ENCODE assay signal across 20 cellular contexts in the genomic region with DNA sequence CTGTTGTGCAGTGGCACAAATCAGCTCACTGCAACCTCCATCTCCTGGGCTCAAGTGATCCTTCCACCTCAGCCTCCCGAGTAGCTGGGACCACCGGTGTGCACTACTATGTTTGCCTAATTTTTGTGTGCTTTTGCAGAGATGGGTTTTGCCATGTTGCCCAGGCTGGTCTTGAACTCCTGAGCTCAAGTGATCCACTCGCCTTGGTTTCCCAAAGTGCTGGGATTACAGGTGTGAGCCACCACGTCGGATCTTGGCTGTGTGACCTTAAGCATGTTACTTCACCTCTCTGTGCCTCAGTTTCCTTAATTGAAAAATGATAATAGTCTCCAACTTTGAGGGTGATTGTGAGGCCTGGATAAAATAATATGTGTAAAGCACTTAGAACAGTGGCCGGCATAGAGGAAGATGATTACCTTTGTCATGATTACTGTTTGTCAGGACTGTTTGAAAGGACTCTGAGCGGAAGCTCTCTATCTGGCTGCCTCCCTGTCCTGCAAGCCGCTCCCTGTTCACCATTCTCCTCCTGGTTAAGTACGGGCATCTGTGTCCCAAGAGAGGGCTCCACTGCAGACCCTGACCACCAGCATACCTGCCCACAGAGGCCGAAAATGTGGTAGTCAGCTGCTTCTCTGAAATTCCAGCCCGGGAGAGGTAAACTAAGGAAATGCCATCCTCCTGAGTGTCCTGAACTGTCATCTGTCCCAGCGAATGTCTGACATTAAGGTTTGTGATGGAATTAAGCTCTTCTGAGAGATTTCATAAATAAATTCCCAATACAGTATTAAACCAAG.
DNase-seq lines count a peak whose midpoint lies in the region; ATAC-seq, FAIRE-seq and TF ChIP-seq lines count a peak whose summit lies in the region.
"Had no signal": no experiment of that assay in that cellular context is flagged by ENCODE, and none has a peak within 500 bp of the region (broad histone marks: within the 10 kb centered on the region; RNA-seq: fewer than 3 reads in every experiment).

No MANE protein-coding gene starts in this region.

- H3K9ac ChIP-seq in keratinocyte (ENCODE audit: control insufficient read depth, extremely low read depth, insufficient read depth, low read length), result peak overlapping the region; percentile 26

- H3K4me2 ChIP-seq in keratinocyte (ENCODE audit: control insufficient read depth, extremely low read depth, insufficient read depth, low read depth, low read length), result no peak overlapping the region

- no peak for FAIRE-seq in keratinocyte (lab: Jason Lieb, UNC)
- FAIRE-seq: A204.1, frontal cortex had no signal

- no TSS peak for BruUV-seq in MCF 10A (replicated peaks; lab: Mats Ljungman, UMichigan)

- no peaks in the 10 kb centered on the region for H3K9me3 Mint-ChIP-seq in MCF 10A (ENCODE audit: unreplicated experiment)
- no peaks in the 10 kb centered on the region for H3K9me3 Mint-ChIP-seq in activated T-helper 2 cell treated with anti-CD3 and anti-CD28 coated beads, Interferon-gamma antibody, Interleukin-2, Interleukin-4, amounts not matched to agents 10 μg/mL and 5 μg/mL and 100 μg/mL, durations not matched to agents 14 hours and 24 hours and 36 hours

- H3K9me1 ChIP-seq in keratinocyte (ENCODE audit: control insufficient read depth, extremely low read depth, insufficient read depth, low read length), result no peaks in the 10 kb centered on the region

- peaks cover 11% of the 10 kb centered on the region for H3K36me3 Mint-ChIP-seq in MCF 10A (ENCODE audit: insufficient read depth, unreplicated experiment)
- H3K36me3 Mint-ChIP-seq in activated T-helper 2 cell treated with anti-CD3 and anti-CD28 coated beads, Interferon-gamma antibody, Interleukin-2, Interleukin-4, amounts not matched to agents 10 μg/mL and 5 μg/mL and 100 μg/mL, durations not matched to agents 14 hours and 24 hours and 36 hours (ENCODE audit: low read depth), result peaks cover 64% of the 10 kb centered on the region

- H3K79me2 ChIP-seq in keratinocyte (ENCODE audit: control insufficient read depth, insufficient read depth, low read length), result peaks cover 70% of the 10 kb centered on the region

- CTCF ChIA-PET in MCF 10A (lab: Yijun Ruan, JAX), result interaction anchor here (1.1 to 1.5 kb wide), 2 partner anchors 52 to 101 kb away, joined by 3 to 4 read pairs; no protein-coding TSS in a partner anchor

- TF ChIP-seq POLR2A in breast epithelium (IDR thresholded peaks at IDR 0.05), result no peak

- no peak for DNase-seq in MCF 10A (ENCODE audit: unreplicated experiment)
- DNase-seq in breast epithelium (ENCODE audit: low spot score in 2 of 2), result no peak
- no peak for DNase-seq in activated T-helper 2 cell treated with anti-CD3 and anti-CD28 coated beads, Interferon-gamma antibody, Interleukin-2, Interleukin-4, amounts not matched to agents 10 μg/mL and 5 μg/mL and 100 μg/mL, durations not matched to agents 14 hours and 24 hours and 36 hours (ENCODE audit: low spot score)
- no peak for DNase-seq in keratinocyte (ENCODE audit: low read depth, low spot score)
- no peak for DNase-seq in thoracic aorta (ENCODE audit: low spot score)
- DNase-seq in GM13977 (ENCODE audit: low spot score), result no peak
- DNase-seq: activated CD4-positive, alpha-beta T cell treated with anti-CD3 and anti-CD28 coated beads for 48 hours; activated CD8-positive, alpha-beta memory T cell treated with anti-CD3 and anti-CD28 coated beads, Interleukin-2, amount 50 U/mL, for 4 hours; activated gamma-delta T cell; amygdala; DMS53; NCI-H1436; NCI-H2171; ovary had no signal

- peaks cover 41% of the 10 kb centered on the region for H3K4me1 Mint-ChIP-seq in MCF 10A (ENCODE audit: insufficient read depth, unreplicated experiment)
- H3K4me1 Mint-ChIP-seq in activated T-helper 2 cell treated with anti-CD3 and anti-CD28 coated beads, Interferon-gamma antibody, Interleukin-2, Interleukin-4, amounts not matched to agents 10 μg/mL and 5 μg/mL and 100 μg/mL, durations not matched to agents 14 hours and 24 hours and 36 hours (ENCODE audit: low read depth), result peaks cover 68% of the 10 kb centered on the region

- no peak for TF ChIP-seq CTCF in MCF 10A (IDR thresholded peaks at IDR 0.05; ENCODE audit: unreplicated experiment)
- TF ChIP-seq CTCF in breast epithelium (IDR thresholded peaks at IDR 0.05), result no peak
- no peak for TF ChIP-seq CTCF in keratinocyte (optimal IDR thresholded peaks at IDR 0.05 in 1 of 3, IDR thresholded peaks at IDR 0.05 in 1 of 3, conservative IDR thresholded peaks at IDR 0.05 in 1 of 3; ENCODE audit: extremely low read depth in 1 of 3, insufficient read depth in 2 of 3, low read length in 3 of 3)
- TF ChIP-seq CTCF in thoracic aorta (IDR thresholded peaks at IDR 0.05), result no peak
- no peak for TF ChIP-seq CTCF in GM13977 (IDR thresholded peaks at IDR 0.05; ENCODE audit: extremely low read depth, insufficient read depth, missing control alignments)

- no peaks in the 10 kb centered on the region for H3K27me3 Mint-ChIP-seq in MCF 10A (ENCODE audit: insufficient read depth, unreplicated experiment)
- no peaks in the 10 kb centered on the region for H3K27me3 Mint-ChIP-seq in activated T-helper 2 cell treated with anti-CD3 and anti-CD28 coated beads, Interferon-gamma antibody, Interleukin-2, Interleukin-4, amounts not matched to agents 10 μg/mL and 5 μg/mL and 100 μg/mL, durations not matched to agents 14 hours and 24 hours and 36 hours (ENCODE audit: low read depth)

- H3K36me3 ChIP-seq in breast epithelium, result no peaks in the 10 kb centered on the region
- peaks cover 12 to 42% of the 10 kb centered on the region in 2 experiments for H3K36me3 ChIP-seq in keratinocyte (ENCODE audit: control insufficient read depth in 2 of 2, extremely low read depth in 1 of 2, insufficient read depth in 2 of 2, low read length in 2 of 2)
- peaks cover 12% of the 10 kb centered on the region for H3K36me3 ChIP-seq in thoracic aorta
- H3K36me3 ChIP-seq: ovary, suprapubic skin had no signal

- H3K4me3 Mint-ChIP-seq in MCF 10A (ENCODE audit: unreplicated experiment), result no peak overlapping the region
- H3K4me3 Mint-ChIP-seq in activated T-helper 2 cell treated with anti-CD3 and anti-CD28 coated beads, Interferon-gamma antibody, Interleukin-2, Interleukin-4, amounts not matched to agents 10 μg/mL and 5 μg/mL and 100 μg/mL, durations not matched to agents 14 hours and 24 hours and 36 hours (ENCODE audit: low read depth), result no peak overlapping the region
- H3K4me3 Mint-ChIP-seq: CD14-positive monocyte had no signal

- H3K27me3 ChIP-seq in breast epithelium (no peaks in the 10 kb centered on the region), keratinocyte (ENCODE audit: control insufficient read depth, extremely low read depth, insufficient read depth, low read length) (no peaks in the 10 kb centered on the region), thoracic aorta (replicated peaks; ENCODE audit: insufficient read depth) (no peaks in the 10 kb centered on the region)
- H3K27me3 ChIP-seq: ovary, suprapubic skin had no signal

- H2AFZ ChIP-seq in keratinocyte (ENCODE audit: control insufficient read depth, low read length), result no peak overlapping the region

- ATAC-seq in thoracic aorta (ENCODE audit: insufficient number of reproducible peaks, low FRiP score, low read depth), result no peak
- no peak for ATAC-seq in HG03571 (IDR thresholded peaks at IDR 0.05; ENCODE audit: unreplicated experiment)
- ATAC-seq in HG03280 (IDR thresholded peaks at IDR 0.05; ENCODE audit: unreplicated experiment), result no peak

- H3K27ac Mint-ChIP-seq in MCF 10A (ENCODE audit: low read depth, unreplicated experiment), result peak overlapping the region; percentile 82
- peak overlapping the region; percentile 50 for H3K27ac Mint-ChIP-seq in activated T-helper 2 cell treated with anti-CD3 and anti-CD28 coated beads, Interferon-gamma antibody, Interleukin-2, Interleukin-4, amounts not matched to agents 10 μg/mL and 5 μg/mL and 100 μg/mL, durations not matched to agents 14 hours and 24 hours and 36 hours

- POLR2A ChIA-PET in MCF 10A (lab: Yijun Ruan, JAX), result interaction anchor here (0.6 to 4.1 kb wide), 7 partner anchors 9 to 495 kb away, joined by 3 to 19 read pairs (median 4); no protein-coding TSS in a partner anchor

- H3K4me1 ChIP-seq in breast epithelium (peaks cover 0 to 5% of the 10 kb centered on the region in 2 donors), keratinocyte (ENCODE audit: control insufficient read depth, extremely low read depth, insufficient read depth, low read length) (peaks cover 74% of the 10 kb centered on the region), thoracic aorta (ENCODE audit: control insufficient read depth in 1 of 2, low read depth in 2 of 2) (peaks cover 56 to 96% of the 10 kb centered on the region in 2 donors)

- H3K4me3 ChIP-seq in breast epithelium (no peak overlapping the region), keratinocyte (ENCODE audit: control insufficient read depth in 2 of 3, extremely low read depth in 1 of 3, insufficient read depth in 2 of 3, low read depth in 1 of 3, low read length in 3 of 3) (no peak overlapping the region), thoracic aorta (no peak overlapping the region)
- H3K4me3 ChIP-seq: ovary, suprapubic skin had no signal

- in situ Hi-C loops in GM13977 (cut with MboI; ENCODE audit: low pct_unique_long_range_greater_than_20kb, low sequenced_read_pairs, unreplicated experiment), result no loop called here

- intact Hi-C loops in MCF 10A (cut with micrococcal nuclease), result no loop called here
- intact Hi-C loops in breast epithelium (cut with DNase I; ENCODE audit: low total_unique reads), result no loop called here
- intact Hi-C loops in activated T-helper 2 cell treated with anti-CD3 and anti-CD28 coated beads, Interferon-gamma antibody, Interleukin-2, Interleukin-4, amounts not matched to agents 10 μg/mL and 5 μg/mL and 100 μg/mL, durations not matched to agents 14 hours and 24 hours and 36 hours (cut with micrococcal nuclease), result no loop called here

- H4K20me1 ChIP-seq in keratinocyte (ENCODE audit: control insufficient read depth, extremely low read depth, insufficient read depth, low read length), result no peaks in the 10 kb centered on the region

- no peaks in the 10 kb centered on the region for H3K9me3 ChIP-seq in breast epithelium
- H3K9me3 ChIP-seq in keratinocyte (ENCODE audit: control insufficient read depth, low read depth, low read length), result no peaks in the 10 kb centered on the region
- H3K9me3 ChIP-seq in thoracic aorta, result no peaks in the 10 kb centered on the region
- H3K9me3 ChIP-seq: ovary, suprapubic skin had no signal

- dilution Hi-C loops in keratinocyte (cut with MboI; ENCODE audit: extremely low pct_ligation_motif_present, low sequenced_read_pairs), result no loop called here

- peak overlapping the region in 1 of 2 donors; percentile 73 for H3K27ac ChIP-seq in breast epithelium
- H3K27ac ChIP-seq in keratinocyte (ENCODE audit: control insufficient read depth, insufficient read depth, low read length), result peak overlapping the region; percentile 98
- peak overlapping the region; percentile 81 to 86 for H3K27ac ChIP-seq in thoracic aorta
- H3K27ac ChIP-seq: suprapubic skin had no signal
